Comparison of ENCODE assay signal across 16 cellular contexts in the genomic region with DNA sequence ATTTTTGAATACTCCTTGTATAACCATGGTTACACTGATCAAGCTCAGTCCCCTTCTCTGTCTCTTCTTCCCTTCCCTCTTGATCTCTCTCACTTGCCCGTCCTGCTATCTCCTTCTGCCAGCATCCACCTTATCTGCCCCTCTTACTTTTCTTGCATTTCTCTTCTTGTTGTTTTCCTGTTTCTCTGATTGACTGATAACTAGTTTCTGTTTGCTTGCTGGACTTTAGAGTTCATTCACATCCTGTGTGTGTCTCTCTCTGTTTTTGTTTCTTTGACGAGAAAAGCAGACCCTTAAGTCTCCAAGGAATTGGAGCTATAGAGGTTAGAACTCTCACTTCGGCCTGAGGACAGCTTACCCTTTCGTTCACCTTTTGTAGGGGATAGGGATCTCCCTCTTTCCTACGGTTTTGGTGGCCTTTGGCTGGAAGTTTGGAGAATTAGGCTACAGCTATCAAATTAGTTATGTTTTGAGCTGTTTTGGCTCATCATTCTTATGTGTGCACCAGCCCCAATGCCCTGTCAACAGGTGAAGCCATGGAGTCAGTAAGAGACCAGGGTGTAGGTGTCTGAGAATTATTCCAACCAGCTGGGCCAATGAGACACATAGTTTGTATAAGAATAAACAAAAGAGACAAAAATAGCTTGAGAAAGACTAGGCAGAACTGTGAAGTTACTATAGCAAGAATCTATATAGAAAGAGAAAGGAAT. TPM values are rescaled to one million over a fixed set of nuclear protein-coding genes. Genes with fewer than 3 reads are reported as not detected.
A peak's percentile ranks its signal among the peaks of the same experiment; 100 is the strongest.
DNase-seq lines count a peak whose midpoint lies in the region; ATAC-seq and TF ChIP-seq lines count a peak whose summit lies in the region.
"Had no signal": no experiment of that assay in that cellular context is flagged by ENCODE, and none has a peak within 500 bp of the region (broad histone marks: within the 10 kb centered on the region; RNA-seq: fewer than 3 reads in every experiment).

No MANE protein-coding gene starts in this region.

- intact Hi-C loops in aorta (cut with DNase I): no loop called here
- intact Hi-C loops in colonic mucosa (cut with DNase I): no loop called here

- ATAC-seq in GM19043 (IDR thresholded peaks at IDR 0.05; ENCODE audit: low read depth, unreplicated experiment) (peak; percentile 48), GM21825 (IDR thresholded peaks at IDR 0.05; ENCODE audit: unreplicated experiment) (peak; percentile 53), HG03139 (IDR thresholded peaks at IDR 0.05; ENCODE audit: unreplicated experiment) (peak; percentile 46), aorta (ENCODE audit: low FRiP score) (no peak)

- H3K4me3 ChIP-seq in aorta (ENCODE audit: low read length in 2 of 2): no peak overlapping the region
- H3K4me3 ChIP-seq in colonic mucosa: no peak overlapping the region
- H3K4me3 ChIP-seq: skin epidermis had no signal

- no peaks in the 10 kb centered on the region for H3K4me1 ChIP-seq in aorta (ENCODE audit: control insufficient read depth in 1 of 2, insufficient read depth in 2 of 2, low read length in 2 of 2)
- no peaks in the 10 kb centered on the region for H3K4me1 ChIP-seq in colonic mucosa

- H3K9ac ChIP-seq in colonic mucosa (ENCODE audit: low read depth in 2 of 2, low read length in 2 of 2): no peak overlapping the region

- WGBS in aorta, 2 donors: 53% methylated on average over 5 of the region's 5 CpGs

- peak; percentile 35 for DNase-seq in CMK (ENCODE audit: low read depth)
- DNase-seq in NCI-H1105 treated with DMSO at 0.1 percent for 48 hours (lab: John Stamatoyannopoulos, UW): no peak
- no peak for DNase-seq in aorta
- no peak for DNase-seq in colonic mucosa
- DNase-seq in Kasumi-1 (lab: John Stamatoyannopoulos, UW): no peak
- DNase-seq: activated CD4-positive, alpha-beta T cell treated with anti-CD3 and anti-CD28 coated beads, Interleukin-2, amount 50 U/mL, for 4 hours; activated naive CD4-positive, alpha-beta T cell treated with anti-CD3 and anti-CD28 coated beads for 36 hours; Calu3; cerebellar nuclear complex; NCI-H1694 treated with DMSO at 0.1 percent for 48 hours had no signal

- H3K36me3 ChIP-seq in aorta (ENCODE audit: control insufficient read depth in 1 of 2, insufficient read depth in 2 of 2, low read length in 1 of 2): no peaks in the 10 kb centered on the region
- no peaks in the 10 kb centered on the region for H3K36me3 ChIP-seq in colonic mucosa

- peaks cover 1% of the 10 kb centered on the region for H3K9me3 ChIP-seq in aorta (ENCODE audit: control insufficient read depth, low read length)
- H3K9me3 ChIP-seq in colonic mucosa: no peaks in the 10 kb centered on the region

- H3K27me3 ChIP-seq in aorta (ENCODE audit: control insufficient read depth in 1 of 2, insufficient read depth in 2 of 2, low read length in 1 of 2): no peaks in the 10 kb centered on the region
- H3K27me3 ChIP-seq in colonic mucosa: no peaks in the 10 kb centered on the region

- no peak overlapping the region for H3K27ac ChIP-seq in aorta (ENCODE audit: low read depth in 1 of 2, low read length in 2 of 2)
- no peak overlapping the region for H3K27ac ChIP-seq in colonic mucosa
- H3K27ac ChIP-seq: 22Rv1, skin epidermis had no signal

- no peak for TF ChIP-seq CTCF in colonic mucosa (IDR thresholded peaks at IDR 0.05)

RNA-seq across cellular contexts. Expression of gene ASB17, which starts 49.1 kb away (rescaled TPM):
- total RNA-seq in aorta: not detected
- polyA plus RNA-seq in aorta: not detected
- total RNA-seq in colonic mucosa: not detected
- total RNA-seq: activated naive CD4-positive, alpha-beta T cell treated with anti-CD3 and anti-CD28 coated beads for 36 hours; Calu3 had no signal
- polyA plus RNA-seq: keratinocyte had no signal
